In the genomic region with DNA sequence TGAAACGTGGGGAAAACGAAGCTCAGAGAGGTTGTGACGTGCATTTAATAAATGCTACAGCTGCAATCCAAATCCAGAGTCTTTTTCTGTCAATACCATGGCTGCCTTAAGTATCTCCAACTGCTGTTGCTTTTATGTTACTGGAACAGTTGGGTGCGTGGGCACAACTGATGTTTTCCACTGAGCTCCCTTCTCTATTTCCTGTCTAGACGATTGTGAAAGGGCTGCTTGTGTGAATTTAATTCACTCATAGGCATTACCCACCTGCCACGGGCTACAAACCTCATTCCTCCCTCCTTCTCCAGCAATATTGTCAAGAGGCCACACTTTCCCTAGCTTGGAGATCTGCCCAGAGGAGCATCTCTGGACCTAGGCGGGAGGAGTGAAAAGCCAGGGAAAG, we compare ENCODE assay signal across 17 cellular contexts.
DNase-seq lines count a peak whose midpoint lies in the region; ATAC-seq and TF ChIP-seq lines count a peak whose summit lies in the region.
"Had no signal": no experiment of that assay in that cellular context is flagged by ENCODE, and none has a peak within 500 bp of the region (broad histone marks: within the 10 kb centered on the region; RNA-seq: fewer than 3 reads in every experiment).

No MANE protein-coding gene starts in this region.

- DNase-seq in A673 (ENCODE audit: low spot score) (peak; percentile 4), activated T-cell treated with anti-CD3 and anti-CD28 coated beads for 48 hours (ENCODE audit: low read depth) (peak; percentile 31), RPMI8226 (no peak), Right ventricle myocardium superior (no peak), tibial artery (no peak)
- DNase-seq in Jurkat, Clone E6-1 (ENCODE audit: low read depth, low spot score) = peak; percentile 28
- peak in 1 of 10 donors; percentile 9 for DNase-seq in naive thymus-derived CD8-positive, alpha-beta T cell
- DNase-seq: activated naive CD8-positive, alpha-beta T cell treated with anti-CD3 and anti-CD28 coated beads, Interleukin-2, amount 10 ng/mL, durations not matched to agents 7 days and 5 days; AML-193; caudate nucleus; immature natural killer cell; MG63 had no signal

- H3K36me3 ChIP-seq in A673 (ENCODE audit: insufficient read depth, low read length, poor library complexity, severe bottlenecking) (no peaks in the 10 kb centered on the region), tibial artery (no peaks in the 10 kb centered on the region)
- H3K36me3 ChIP-seq: gastroesophageal sphincter, MG63 had no signal

- no TSS peak for BruUV-seq in A673 (replicated peaks; lab: Mats Ljungman, UMichigan)

- CTCF ChIA-PET in A673 (lab: Charles Lee) = no interaction called here

- intact Hi-C loops in A673 (cut with micrococcal nuclease; ENCODE audit: unreplicated experiment) (no loop called here), Right ventricle myocardium superior (cut with DNase I) (no loop called here), tibial artery (cut with DNase I; ENCODE audit: low total_unique reads) (no loop called here)

- H3K9me3 ChIP-seq in A673 (ENCODE audit: low read depth, low read length, poor library complexity, severe bottlenecking) (no peaks in the 10 kb centered on the region), tibial artery (no peaks in the 10 kb centered on the region)
- H3K9me3 ChIP-seq: gastroesophageal sphincter, MG63 had no signal

- H3K27me3 Mint-ChIP-seq in naive thymus-derived CD8-positive, alpha-beta T cell = peaks cover 0 to 1% (median 0%) of the 10 kb centered on the region in 5 donors
- H3K27me3 Mint-ChIP-seq: activated naive CD8-positive, alpha-beta T cell treated with anti-CD3 and anti-CD28 coated beads, Interleukin-2, amount 10 ng/mL, durations not matched to agents 7 days and 5 days had no signal

- no peaks in the 10 kb centered on the region for H3K27me3 ChIP-seq in A673 (replicated peaks; ENCODE audit: insufficient read depth, low read depth, low read length, poor library complexity)
- H3K27me3 ChIP-seq in tibial artery = no peaks in the 10 kb centered on the region
- H3K27me3 ChIP-seq: gastroesophageal sphincter, MG63 had no signal

- H3K27ac Mint-ChIP-seq in naive thymus-derived CD8-positive, alpha-beta T cell = peak overlapping the region in 7 of 10 donors; percentile 39 to 88 (median 65)
- H3K27ac Mint-ChIP-seq: activated naive CD8-positive, alpha-beta T cell treated with anti-CD3 and anti-CD28 coated beads, Interleukin-2, amount 10 ng/mL, durations not matched to agents 7 days and 5 days; immature natural killer cell; memory B cell had no signal

- TF ChIP-seq CTCF in A673 (conservative IDR thresholded peaks at IDR 0.05; ENCODE audit: low read depth, low read length) (no peak), tibial artery (IDR thresholded peaks at IDR 0.05) (no peak)

- no peaks in the 10 kb centered on the region for H3K36me3 Mint-ChIP-seq in naive thymus-derived CD8-positive, alpha-beta T cell
- H3K36me3 Mint-ChIP-seq: activated naive CD8-positive, alpha-beta T cell treated with anti-CD3 and anti-CD28 coated beads, Interleukin-2, amount 10 ng/mL, durations not matched to agents 7 days and 5 days; immature natural killer cell; memory B cell had no signal

- H3K4me3 ChIP-seq in A673 (ENCODE audit: low read depth, low read length, poor library complexity, severe bottlenecking) (no peak overlapping the region), tibial artery (no peak overlapping the region)
- no peak overlapping the region for H3K4me3 ChIP-seq in Jurkat, Clone E6-1 (ENCODE audit: low read length)
- H3K4me3 ChIP-seq: gastroesophageal sphincter, GM12878, MG63 had no signal

- peaks cover 24 to 50% (median 35%) of the 10 kb centered on the region in 4 donors for H3K4me1 Mint-ChIP-seq in naive thymus-derived CD8-positive, alpha-beta T cell

- no peak overlapping the region for H3K27ac ChIP-seq in A673 (ENCODE audit: low read depth, low read length, poor library complexity, severe bottlenecking)
- no peak overlapping the region for H3K27ac ChIP-seq in tibial artery
- H3K27ac ChIP-seq: gastroesophageal sphincter, VCaP had no signal

- H3K4me3 Mint-ChIP-seq in naive thymus-derived CD8-positive, alpha-beta T cell = peak overlapping the region in 5 of 10 donors; percentile 24 to 52 (median 41)
- H3K4me3 Mint-ChIP-seq: activated naive CD8-positive, alpha-beta T cell treated with anti-CD3 and anti-CD28 coated beads, Interleukin-2, amount 10 ng/mL, durations not matched to agents 7 days and 5 days; immature natural killer cell; memory B cell had no signal

- H3K9me3 Mint-ChIP-seq in naive thymus-derived CD8-positive, alpha-beta T cell = peaks cover 0 to 10% (median 1%) of the 10 kb centered on the region in 9 donors
- H3K9me3 Mint-ChIP-seq: activated naive CD8-positive, alpha-beta T cell treated with anti-CD3 and anti-CD28 coated beads, Interleukin-2, amount 10 ng/mL, durations not matched to agents 7 days and 5 days had no signal

- POLR2A ChIA-PET in A673 (lab: Charles Lee; ENCODE audit: low non-redundant PET) = no interaction called here
- POLR2A ChIA-PET in naive thymus-derived CD8-positive, alpha-beta T cell (lab: Charles Lee) = interaction anchor here (0.9 kb wide), 1 partner anchor 60 kb away, joined by 3 read pairs; no protein-coding TSS in a partner anchor

- peak; percentile 63 to 68 for ATAC-seq in naive thymus-derived CD8-positive, alpha-beta T cell
- ATAC-seq in HG03175 (IDR thresholded peaks at IDR 0.05; ENCODE audit: unreplicated experiment) (no peak), Right ventricle myocardium superior (ENCODE audit: poor library complexity) (no peak)
- ATAC-seq: gastroesophageal sphincter, GM12878 had no signal

- H3K4me1 ChIP-seq in A673 (ENCODE audit: insufficient read depth, low read length, poor library complexity, severe bottlenecking) (no peaks in the 10 kb centered on the region), tibial artery (peaks cover 0 to 9% (median 0%) of the 10 kb centered on the region in 4 donors)
- H3K4me1 ChIP-seq: gastroesophageal sphincter had no signal

Comparison
In these comparisons a context has a peak if more than half of its experiments do, and no peak if none do; other contexts are left out.
1. DNase-seq: peak in A673 (single experiment), Jurkat, Clone E6-1 (single experiment) and activated T-cell treated with anti-CD3 and anti-CD28 coated beads for 48 hours (single experiment); none in RPMI8226 (single experiment), Right ventricle myocardium superior (single experiment) and tibial artery (0 of 2).
2. ATAC-seq: peak in naive thymus-derived CD8-positive, alpha-beta T cell (2 of 2); none in HG03175 (single experiment) and Right ventricle myocardium superior (single experiment).